Comparison of ENCODE assay signal across 8 cellular contexts in genomic region chr2:11342561-11343343, GRCh38.
DNase-seq lines count a peak whose midpoint lies in the region; ATAC-seq and TF ChIP-seq lines count a peak whose summit lies in the region.

No MANE protein-coding gene starts in this region.

- no peaks in the 10 kb centered on the region for H3K9me3 Mint-ChIP-seq in stimulated activated memory B cell treated with anti-CD40 and anti-IgM and Interleukin-4, amounts not matched to agents 10 μg/mL and 1 μg/mL and 100 μg/mL, for 72 hours

- H3K27ac Mint-ChIP-seq in stimulated activated memory B cell treated with anti-CD40 and anti-IgM and Interleukin-4, amounts not matched to agents 10 μg/mL and 1 μg/mL and 100 μg/mL, for 72 hours = peak overlapping the region; percentile 81

- TF ChIP-seq CTCF in MM.1S (IDR thresholded peaks at IDR 0.05; ENCODE audit: low read length) = no peak

- peak overlapping the region; percentile 15; the same call in 1 of the 2 replicates for H3K27ac ChIP-seq in MM.1S (ENCODE audit: low read length)

- no peaks in the 10 kb centered on the region for H3K9me3 ChIP-seq in MM.1S (replicated peaks; ENCODE audit: insufficient read depth, low read length)

- peak overlapping the region; percentile 89 for H3K4me2 ChIP-seq in MM.1S (ENCODE audit: low read depth, low read length)

- no peaks in the 10 kb centered on the region for H3K27me3 Mint-ChIP-seq in stimulated activated memory B cell treated with anti-CD40 and anti-IgM and Interleukin-4, amounts not matched to agents 10 μg/mL and 1 μg/mL and 100 μg/mL, for 72 hours

- no peaks in the 10 kb centered on the region for H3K36me3 ChIP-seq in MM.1S (replicated peaks; ENCODE audit: insufficient read depth, low read length)

- ATAC-seq in stimulated activated memory B cell treated with anti-CD40 and anti-IgM and Interleukin-4, amounts not matched to agents 10 μg/mL and 1 μg/mL and 100 μg/mL, for 72 hours = no peak
- no peak for ATAC-seq in HG02981 (IDR thresholded peaks at IDR 0.05; ENCODE audit: unreplicated experiment)

- peaks cover 37% of the 10 kb centered on the region for H3K4me1 Mint-ChIP-seq in stimulated activated memory B cell treated with anti-CD40 and anti-IgM and Interleukin-4, amounts not matched to agents 10 μg/mL and 1 μg/mL and 100 μg/mL, for 72 hours

- H3F3A ChIP-seq in MM.1S (ENCODE audit: insufficient read depth, low read length) = peaks cover 14% of the 10 kb centered on the region

- peaks cover 9% of the 10 kb centered on the region; the same call in 1 of the 2 replicates for H4K20me1 ChIP-seq in MM.1S (ENCODE audit: insufficient read depth, low read length)

- peaks cover 60% of the 10 kb centered on the region for H3K79me2 ChIP-seq in MM.1S (ENCODE audit: low read length)

- DNase-seq in NCI-H510A treated with DMSO at 0.1 percent for 48 hours (lab: John Stamatoyannopoulos, UW) (peak; percentile 35), NCI-H510A (lab: John Stamatoyannopoulos, UW) (no peak), MM.1S (no peak), amniotic epithelial cell (ENCODE audit: low read depth) (peak; percentile 74), iris pigment epithelial cell (ENCODE audit: low read depth) (peak; percentile 85), midbrain (lab: John Stamatoyannopoulos, UW) (no peak)

- H3K9me2 ChIP-seq in MM.1S (replicated peaks; ENCODE audit: insufficient read depth, low read length) = no peaks in the 10 kb centered on the region

- peak overlapping the region; percentile 77; the same call in 1 of the 2 replicates for H2AFZ ChIP-seq in MM.1S (ENCODE audit: low read length)

- no peaks in the 10 kb centered on the region for H3K36me3 Mint-ChIP-seq in stimulated activated memory B cell treated with anti-CD40 and anti-IgM and Interleukin-4, amounts not matched to agents 10 μg/mL and 1 μg/mL and 100 μg/mL, for 72 hours

- peak overlapping the region; percentile 96 for H3K4me3 Mint-ChIP-seq in stimulated activated memory B cell treated with anti-CD40 and anti-IgM and Interleukin-4, amounts not matched to agents 10 μg/mL and 1 μg/mL and 100 μg/mL, for 72 hours

- H3K4me1 ChIP-seq in MM.1S (ENCODE audit: low read length) = peaks cover 3% of the 10 kb centered on the region

- H3K9ac ChIP-seq in MM.1S (ENCODE audit: low read length) = peak overlapping the region; percentile 72; the same call in 1 of the 2 replicates

- H3K4me3 ChIP-seq in MM.1S (ENCODE audit: low read length) = peak overlapping the region; percentile 93

- no peaks in the 10 kb centered on the region for H3K27me3 ChIP-seq in MM.1S (replicated peaks; ENCODE audit: insufficient read depth, low read length)

Comparison
In these comparisons a context has a peak if more than half of its experiments do, and no peak if none do; other contexts are left out.
1. DNase-seq: peak in NCI-H510A treated with DMSO at 0.1 percent for 48 hours (single experiment), amniotic epithelial cell (single experiment) and iris pigment epithelial cell (single experiment); none in NCI-H510A (single experiment), MM.1S (single experiment) and midbrain (single experiment).